ENCODE assay signal across 8 cellular contexts in the genomic region with DNA sequence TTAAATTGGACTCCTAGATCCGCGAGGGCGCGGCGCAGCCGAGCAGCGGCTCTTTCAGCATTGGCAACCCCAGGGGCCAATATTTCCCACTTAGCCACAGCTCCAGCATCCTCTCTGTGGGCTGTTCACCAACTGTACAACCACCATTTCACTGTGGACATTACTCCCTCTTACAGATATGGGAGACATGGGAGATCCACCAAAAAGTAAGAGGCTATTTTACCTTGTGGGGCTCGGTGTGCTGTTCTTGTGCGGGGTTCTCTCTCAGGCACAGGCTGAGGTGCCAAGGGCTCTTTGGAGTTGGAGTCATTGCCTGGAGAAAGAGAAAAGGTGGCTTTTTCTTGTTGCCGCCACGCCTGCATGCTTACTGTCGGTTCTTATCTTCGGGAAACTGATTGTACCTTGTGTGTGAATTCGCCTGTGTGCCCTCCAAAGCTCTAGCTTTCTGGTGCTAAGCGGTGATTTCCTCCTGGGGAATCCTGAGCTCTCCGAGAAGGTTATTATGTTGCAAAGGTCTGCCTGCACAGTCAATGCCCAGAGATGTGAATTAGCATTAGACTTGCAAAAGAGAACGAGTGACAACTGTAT. TPM values are rescaled to one million over a fixed set of nuclear protein-coding genes. Genes with fewer than 3 reads are reported as not detected.
A peak's percentile ranks its signal among the peaks of the same experiment; 100 is the strongest.
DNase-seq lines count a peak whose midpoint lies in the region; ATAC-seq and TF ChIP-seq lines count a peak whose summit lies in the region.

No MANE protein-coding gene starts in this region.

- no CpG with 5 or more reads among the region's 17 CpGs for WGBS in mesendoderm (ENCODE audit: extremely low coverage, insufficient coverage, low lambda C conversion rate)

- H3K27me3 Mint-ChIP-seq in stimulated activated naive CD8-positive, alpha-beta T cell treated with anti-CD3 and anti-CD28 coated beads, Interleukin-15, Interleukin-2, amounts not matched to agents 100 ng/mL and 50 ng/mL, for 24 hours = peaks cover 96% of the 10 kb centered on the region
- H3K27me3 Mint-ChIP-seq in brain = peaks cover 100% of the 10 kb centered on the region

- H2AK5ac ChIP-seq in mesendoderm (ENCODE audit: low read length) = no peak overlapping the region

- ATAC-seq in stimulated activated naive CD8-positive, alpha-beta T cell treated with anti-CD3 and anti-CD28 coated beads, Interleukin-15, Interleukin-2, amounts not matched to agents 100 U/mL and 50 U/mL, for 24 hours = no peak
- ATAC-seq in GM18861 (IDR thresholded peaks at IDR 0.05; ENCODE audit: unreplicated experiment) (no peak), HG03280 (IDR thresholded peaks at IDR 0.05; ENCODE audit: unreplicated experiment) (no peak)

- peaks cover 13% of the 10 kb centered on the region for H3K4me1 ChIP-seq in mesendoderm (ENCODE audit: control insufficient read depth, low read depth, low read length)

- H2BK15ac ChIP-seq in mesendoderm (replicated peaks; ENCODE audit: low read depth) = no peak overlapping the region

- no peak overlapping the region for H3K23ac ChIP-seq in mesendoderm (ENCODE audit: low read length)

- H2BK120ac ChIP-seq in mesendoderm (ENCODE audit: low read depth, low read length) = no peak overlapping the region

- peak overlapping the region; percentile 68 for H3K56ac ChIP-seq in mesendoderm (ENCODE audit: low read length)

- TF ChIP-seq CTCF in brain (conservative IDR thresholded peaks at IDR 0.05) = no peak
- no peak for TF ChIP-seq CTCF in GM10248 (IDR thresholded peaks at IDR 0.05; ENCODE audit: control extremely low read depth, extremely low read depth, low read depth, missing control alignments)

- peak overlapping the region; percentile 58 for H3K27ac ChIP-seq in mesendoderm (ENCODE audit: low read depth, low read length)

- peaks cover 6% of the 10 kb centered on the region for H3K27me3 ChIP-seq in mesendoderm (ENCODE audit: insufficient read depth, low read length, poor library complexity)

- H3K9me3 Mint-ChIP-seq in stimulated activated naive CD8-positive, alpha-beta T cell treated with anti-CD3 and anti-CD28 coated beads, Interleukin-15, Interleukin-2, amounts not matched to agents 100 ng/mL and 50 ng/mL, for 24 hours = peaks cover 3% of the 10 kb centered on the region
- H3K9me3 Mint-ChIP-seq in brain = peaks cover 0 to 6% (median 0%) of the 10 kb centered on the region in 5 experiments

- DNase-seq in stimulated activated naive CD8-positive, alpha-beta T cell treated with anti-CD3 and anti-CD28 coated beads, Interleukin-15, Interleukin-2, amounts not matched to agents 100 U/mL and 50 U/mL, for 24 hours = no peak
- DNase-seq in mesendoderm (peak; percentile 83), GM10248 (ENCODE audit: extremely low spot score) (no peak)
- DNase-seq in stimulated activated CD4-positive, alpha-beta T cell treated with anti-CD3 and anti-CD28 coated beads, Interleukin-12 subunit alpha, Interleukin-12 subunit beta, amount 100 ng/mL, for 4 hours = no peak

- H3K4me1 Mint-ChIP-seq in stimulated activated naive CD8-positive, alpha-beta T cell treated with anti-CD3 and anti-CD28 coated beads, Interleukin-15, Interleukin-2, amounts not matched to agents 100 ng/mL and 50 ng/mL, for 24 hours (ENCODE audit: low read depth) = peaks cover 4% of the 10 kb centered on the region
- H3K4me1 Mint-ChIP-seq in brain = peaks cover 63% of the 10 kb centered on the region

- H3K36me3 Mint-ChIP-seq in stimulated activated naive CD8-positive, alpha-beta T cell treated with anti-CD3 and anti-CD28 coated beads, Interleukin-15, Interleukin-2, amounts not matched to agents 100 ng/mL and 50 ng/mL, for 24 hours (ENCODE audit: low read depth) = no peaks in the 10 kb centered on the region
- peaks cover 5% of the 10 kb centered on the region for H3K36me3 Mint-ChIP-seq in brain

- H4K8ac ChIP-seq in mesendoderm (ENCODE audit: low read depth, low read length) = no peak overlapping the region

- H3K4me3 Mint-ChIP-seq in stimulated activated naive CD8-positive, alpha-beta T cell treated with anti-CD3 and anti-CD28 coated beads, Interleukin-15, Interleukin-2, amounts not matched to agents 100 ng/mL and 50 ng/mL, for 24 hours = peak overlapping the region; percentile 20
- H3K4me3 Mint-ChIP-seq in brain = peak overlapping the region; percentile 83 to 94 (median 91)

- H3K36me3 ChIP-seq in mesendoderm (ENCODE audit: control insufficient read depth, insufficient read depth, low read length) = no peaks in the 10 kb centered on the region

- H3K79me1 ChIP-seq in mesendoderm (ENCODE audit: low read length) = no peaks in the 10 kb centered on the region

- POLR2A ChIA-PET in GM10248 (lab: Yijun Ruan, JAX) = no interaction called here

- no peak overlapping the region for H3K4ac ChIP-seq in mesendoderm (ENCODE audit: low read depth, low read length)

- H4K5ac ChIP-seq in mesendoderm (ENCODE audit: low read length) = no peak overlapping the region

- peak overlapping the region; percentile 19 for H3K27ac Mint-ChIP-seq in stimulated activated naive CD8-positive, alpha-beta T cell treated with anti-CD3 and anti-CD28 coated beads, Interleukin-15, Interleukin-2, amounts not matched to agents 100 ng/mL and 50 ng/mL, for 24 hours
- peak overlapping the region in 3 of 5 experiments; percentile 44 to 94 (median 85) for H3K27ac Mint-ChIP-seq in brain

- CTCF ChIA-PET in GM10248 (lab: Yijun Ruan, JAX) = no interaction called here

- peak overlapping the region; percentile 56 for H3K4me3 ChIP-seq in mesendoderm (ENCODE audit: low read length)

- H3K4me2 ChIP-seq in mesendoderm (ENCODE audit: low read length) = peak overlapping the region; percentile 90

- peak overlapping the region; percentile 43 for H2BK5ac ChIP-seq in mesendoderm (ENCODE audit: low read length)

- no peaks in the 10 kb centered on the region for H3K79me2 ChIP-seq in mesendoderm (ENCODE audit: control insufficient read depth, insufficient read depth, low read length)

- H3K9ac ChIP-seq in mesendoderm (ENCODE audit: low read length) = peak overlapping the region; percentile 53

- H3K18ac ChIP-seq in mesendoderm (ENCODE audit: low read length) = no peak overlapping the region

RNA-seq across cellular contexts. Expression of a gene that starts 0.3 kb away (rescaled TPM):
- 156 TPM for polyA plus RNA-seq in brain (ENCODE audit: insufficient read depth, low read depth, low replicate concordance)
- 0.79 TPM for polyA plus RNA-seq in mesendoderm (2013, experiment 1 of 2)
- polyA plus RNA-seq in mesendoderm (2013, experiment 2 of 2) = 0.78 TPM
